In genomic region chr15:28107111-28107893, GRCh38 we compare ENCODE assay signal across 8 cellular contexts. TPM values are rescaled to one million over a fixed set of nuclear protein-coding genes. Genes with fewer than 3 reads are reported as not detected.
DNase-seq lines count a peak whose midpoint lies in the region; ATAC-seq, FAIRE-seq and TF ChIP-seq lines count a peak whose summit lies in the region.

No MANE protein-coding gene starts in this region.

- no peaks in the 10 kb centered on the region for H3K9me3 Mint-ChIP-seq in activated naive CD4-positive, alpha-beta T cell treated with anti-CD3 and anti-CD28 coated beads, Interleukin-2, amount 50 U/mL, for 72 hours

- FAIRE-seq in H54 (lab: Jason Lieb, UNC): no peak

- ATAC-seq in activated naive CD4-positive, alpha-beta T cell treated with anti-CD3 and anti-CD28 coated beads, Interleukin-2, amount 50 U/mL, for 72 hours: peak; percentile 29 to 37

- TF ChIP-seq CTCF in GM12865 (IDR thresholded peaks at IDR 0.05; ENCODE audit: insufficient read depth, low read depth, low read length, missing control alignments): no peak
- TF ChIP-seq CTCF in retinal pigment epithelial cell (conservative IDR thresholded peaks at IDR 0.05; ENCODE audit: low read depth, low read length): no peak

- H3K27ac Mint-ChIP-seq in activated naive CD4-positive, alpha-beta T cell treated with anti-CD3 and anti-CD28 coated beads, Interleukin-2, amount 50 U/mL, for 72 hours: peak overlapping the region in 1 of 2 donors; percentile 14

- no peak for DNase-seq in GM12865 (ENCODE audit: low read depth)
- no peak for DNase-seq in activated naive CD4-positive, alpha-beta T cell treated with anti-CD3 and anti-CD28 coated beads, Interleukin-2, amount 50 U/mL, for 72 hours (ENCODE audit: low spot score in 2 of 2)
- DNase-seq in hepatic stellate cell (ENCODE audit: low spot score): peak; percentile 45
- no peak for DNase-seq in retinal pigment epithelial cell (ENCODE audit: low read depth)
- DNase-seq in H54 (ENCODE audit: insufficient read length, low spot score): no peak
- DNase-seq in NCI-H2107 treated with DMSO at 0.1 percent for 48 hours (lab: John Stamatoyannopoulos, UW; ENCODE audit: unreplicated experiment): no peak
- no peak for DNase-seq in DMS153 treated with DMSO at 0.1 percent for 48 hours (lab: John Stamatoyannopoulos, UW; ENCODE audit: unreplicated experiment)
- DNase-seq in MV-4-11 (lab: John Stamatoyannopoulos, UW): no peak

- H3K36me3 Mint-ChIP-seq in activated naive CD4-positive, alpha-beta T cell treated with anti-CD3 and anti-CD28 coated beads, Interleukin-2, amount 50 U/mL, for 72 hours: no peaks in the 10 kb centered on the region

- TF ChIP-seq POLR2A in H54 (IDR thresholded peaks at IDR 0.05; ENCODE audit: low read depth, low read length): no peak

- H3K4me3 ChIP-seq in GM12865 (ENCODE audit: low read depth, low read length) (peak overlapping the region; percentile 34), retinal pigment epithelial cell (ENCODE audit: low read length) (peak overlapping the region; percentile 56)

RNA-seq across cellular contexts. Expression of gene OCA2, which starts 8.2 kb away (rescaled TPM):
- total RNA-seq in activated naive CD4-positive, alpha-beta T cell treated with anti-CD3 and anti-CD28 coated beads, Interleukin-2, amount 50 U/mL, for 72 hours: not detected
